ENCODE assay signal across 8 cellular contexts in the genomic region with DNA sequence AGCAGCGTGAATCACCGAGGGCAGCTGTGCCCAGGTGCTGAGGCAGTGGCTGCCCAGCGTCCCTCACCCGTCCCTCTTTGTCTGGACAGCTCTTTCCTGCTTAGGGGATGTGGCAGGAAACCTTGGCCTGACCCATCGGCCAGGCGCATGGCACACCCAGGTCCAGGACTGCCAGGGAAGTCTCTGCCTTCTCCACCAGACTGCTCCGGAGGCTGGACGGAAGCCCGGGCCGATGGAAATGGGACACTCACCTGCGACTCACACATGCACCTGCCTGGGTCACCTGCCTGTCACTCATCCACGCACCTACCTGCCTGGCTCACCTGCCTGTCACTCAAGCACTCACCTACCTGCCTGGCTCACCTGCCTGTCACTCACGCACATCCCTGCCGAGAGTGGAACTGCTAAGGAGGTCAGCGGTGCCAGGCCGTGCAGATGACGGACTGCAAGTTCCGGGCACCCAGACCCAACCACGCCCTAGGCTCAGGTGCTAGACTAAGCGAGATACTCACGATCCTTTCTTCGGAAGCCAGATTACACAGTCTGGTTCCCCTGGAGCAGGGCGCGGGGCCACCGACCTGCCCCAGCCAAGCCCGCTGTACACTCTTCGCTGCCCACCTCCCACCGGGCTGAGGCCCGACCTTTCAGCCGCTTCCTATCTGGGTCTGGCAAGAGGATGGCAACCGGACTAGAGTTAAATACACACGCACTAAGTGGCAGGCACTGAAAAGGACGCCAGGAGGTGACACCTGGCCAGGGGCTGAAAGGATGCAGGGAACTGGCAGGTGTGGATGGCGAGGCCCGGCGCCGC. TPM values are rescaled to one million over a fixed set of nuclear protein-coding genes. Genes with fewer than 3 reads are reported as not detected.
DNase-seq lines count a peak whose midpoint lies in the region; ATAC-seq and TF ChIP-seq lines count a peak whose summit lies in the region.

No MANE protein-coding gene starts in this region.

- no peak for TF ChIP-seq EP300 in transverse colon (IDR thresholded peaks at IDR 0.05; ENCODE audit: low read depth)

- H3K4me1 Mint-ChIP-seq in CD14-positive monocyte = peaks cover 39% of the 10 kb centered on the region
- H3K4me1 Mint-ChIP-seq in activated naive CD8-positive, alpha-beta T cell treated with anti-CD3 and anti-CD28 coated beads, Interleukin-2, amount 10 ng/mL, durations not matched to agents 7 days and 5 days = peaks cover 24% of the 10 kb centered on the region

- ATAC-seq in activated naive CD8-positive, alpha-beta T cell treated with anti-CD3 and anti-CD28 coated beads, Interleukin-2, amount 10 ng/mL, durations not matched to agents 7 days and 5 days (ENCODE audit: low read depth) = no peak
- peak; percentile 53 for ATAC-seq in left lung
- ATAC-seq in HG02610 (IDR thresholded peaks at IDR 0.05; ENCODE audit: unreplicated experiment) = no peak

- no peaks in the 10 kb centered on the region for H3K9me3 Mint-ChIP-seq in CD14-positive monocyte
- H3K9me3 Mint-ChIP-seq in activated naive CD8-positive, alpha-beta T cell treated with anti-CD3 and anti-CD28 coated beads, Interleukin-2, amount 10 ng/mL, durations not matched to agents 7 days and 5 days = no peaks in the 10 kb centered on the region

- no peaks in the 10 kb centered on the region for H3K4me1 ChIP-seq in HUES48 (ENCODE audit: control insufficient read depth, insufficient read depth, low read length)
- peaks cover 22 to 41% of the 10 kb centered on the region in 2 donors for H3K4me1 ChIP-seq in left lung
- peaks cover 20 to 37% (median 35%) of the 10 kb centered on the region in 4 donors for H3K4me1 ChIP-seq in transverse colon

- H3K27me3 Mint-ChIP-seq in CD14-positive monocyte (ENCODE audit: low read depth in 3 of 3) = peaks cover 0 to 1% (median 0%) of the 10 kb centered on the region in 3 donors
- H3K27me3 Mint-ChIP-seq in activated naive CD8-positive, alpha-beta T cell treated with anti-CD3 and anti-CD28 coated beads, Interleukin-2, amount 10 ng/mL, durations not matched to agents 7 days and 5 days = no peaks in the 10 kb centered on the region

- WGBS in transverse colon (ENCODE audit: low coverage in 1 of 2), 2 donors = 24% methylated on average over 29 of the region's 37 CpGs; no CpG with 5 or more reads in 1 of the 2 donors

- DNase-seq in CD14-positive monocyte (ENCODE audit: low spot score) (no peak), left lung (peak; percentile 59 to 85), transverse colon (peak; percentile 78), iPS-NIHi7 (ENCODE audit: extremely low spot score) (no peak), GDM1 (lab: John Stamatoyannopoulos, UW) (no peak)
- DNase-seq in activated naive CD8-positive, alpha-beta T cell treated with anti-CD3 and anti-CD28 coated beads, Interleukin-2, amount 10 ng/mL, durations not matched to agents 7 days and 5 days = no peak

- H3K36me3 ChIP-seq in HUES48 (ENCODE audit: control insufficient read depth, insufficient read depth, low read length) (peaks cover 14% of the 10 kb centered on the region), left lung (peaks cover 0 to 14% of the 10 kb centered on the region in 2 donors), transverse colon (no peaks in the 10 kb centered on the region)

- H3K27me3 ChIP-seq in HUES48 (ENCODE audit: control insufficient read depth, insufficient read depth, low read length) (no peaks in the 10 kb centered on the region; the same call in 1 of the 2 replicates), left lung (no peaks in the 10 kb centered on the region), transverse colon (no peaks in the 10 kb centered on the region)

- POLR2A ChIA-PET in activated naive CD8-positive, alpha-beta T cell treated with anti-CD3 and anti-CD28 coated beads, Interleukin-2, amount 10 ng/mL, durations not matched to agents 7 days and 5 days (lab: Charles Lee) = interaction anchor here (0.7 to 1.4 kb wide), 5 partner anchors 22 to 233 kb away, joined by 3 to 6 read pairs (median 4); no protein-coding TSS in a partner anchor

- H3K36me3 Mint-ChIP-seq in CD14-positive monocyte = peaks cover 22 to 34% of the 10 kb centered on the region in 2 donors
- H3K36me3 Mint-ChIP-seq in activated naive CD8-positive, alpha-beta T cell treated with anti-CD3 and anti-CD28 coated beads, Interleukin-2, amount 10 ng/mL, durations not matched to agents 7 days and 5 days = peaks cover 7% of the 10 kb centered on the region

- H3K27ac ChIP-seq in HUES48 (ENCODE audit: low read depth, low read length) (peak overlapping the region; percentile 77), left lung (peak overlapping the region; percentile 56 to 80), transverse colon (peak overlapping the region; percentile 83 to 90 (median 88))

- peak overlapping the region; percentile 85 for H3K9ac ChIP-seq in HUES48 (ENCODE audit: low read depth, low read length)

- H3K9me3 ChIP-seq in HUES48 (ENCODE audit: control insufficient read depth, insufficient read depth, low read length) (no peaks in the 10 kb centered on the region), left lung (no peaks in the 10 kb centered on the region), transverse colon (no peaks in the 10 kb centered on the region)

- intact Hi-C loops in CD14-positive monocyte (cut with micrococcal nuclease) (no loop called here), left lung (cut with DNase I) (no loop called here), transverse colon (cut with DNase I; ENCODE audit: low total_unique reads) (no loop called here)

- peak overlapping the region; percentile 84 to 95 (median 93) for H3K27ac Mint-ChIP-seq in CD14-positive monocyte
- peak overlapping the region; percentile 85 for H3K27ac Mint-ChIP-seq in activated naive CD8-positive, alpha-beta T cell treated with anti-CD3 and anti-CD28 coated beads, Interleukin-2, amount 10 ng/mL, durations not matched to agents 7 days and 5 days

- peak; percentile 75 for TF ChIP-seq POLR2A in transverse colon (IDR thresholded peaks at IDR 0.05)

- in situ Hi-C loops in transverse colon (cut with MboI; ENCODE audit: low pct_ligation_motif_present in 1 of 4, low pct_unique_long_range_greater_than_20kb in 1 of 4, low sequenced_read_pairs in 3 of 4) = loop anchor here in 2 of 4 donors (10.0 to 25.0 kb wide), 2 partner anchors 158 to 160 kb away; partner anchors contain the start of gene C1orf159 (in 2 of the 2)

- peak overlapping the region; percentile 92 to 94 for H3K4me3 Mint-ChIP-seq in CD14-positive monocyte
- peak overlapping the region; percentile 89 for H3K4me3 Mint-ChIP-seq in activated naive CD8-positive, alpha-beta T cell treated with anti-CD3 and anti-CD28 coated beads, Interleukin-2, amount 10 ng/mL, durations not matched to agents 7 days and 5 days

- H3K4me3 ChIP-seq in HUES48 (ENCODE audit: low read depth, low read length) (peak overlapping the region; percentile 73), left lung (peak overlapping the region; percentile 83 to 94), transverse colon (peak overlapping the region; percentile 51 to 98 (median 80))

- no peak for TF ChIP-seq CTCF in CD14-positive monocyte (IDR thresholded peaks at IDR 0.05)
- TF ChIP-seq CTCF in left lung (IDR thresholded peaks at IDR 0.05) = no peak
- TF ChIP-seq CTCF in transverse colon (IDR thresholded peaks at IDR 0.05) = peak in 1 of 5 experiments; percentile 16

RNA-seq across cellular contexts. Expression of gene UBE2J2, which starts 1.1 kb away (rescaled TPM):
- 10 to 100 TPM; 72.1 to 83.2 TPM for polyA plus RNA-seq in CD14-positive monocyte
- total RNA-seq in activated naive CD8-positive, alpha-beta T cell treated with anti-CD3 and anti-CD28 coated beads, Interleukin-2, amount 10 ng/mL, durations not matched to agents 7 days and 5 days = 10 to 100 TPM; 75.7 to 78.1 TPM
- total RNA-seq in left lung (10 to 100 TPM; 42.8 to 53.1 TPM), transverse colon (100 to 1,000 TPM in 1 of 4 donors, 10 to 100 TPM in 3; 49.6 to 110 (median 59.1) TPM)

RNA-seq across cellular contexts. Expression of gene SCNN1D, which starts 7.7 kb away (rescaled TPM):
- polyA plus RNA-seq in CD14-positive monocyte = not detected
- 1 to 10 TPM; 8.0 to 8.4 TPM for total RNA-seq in activated naive CD8-positive, alpha-beta T cell treated with anti-CD3 and anti-CD28 coated beads, Interleukin-2, amount 10 ng/mL, durations not matched to agents 7 days and 5 days
- 1 to 10 TPM; 2.1 to 4.3 TPM for total RNA-seq in left lung
- total RNA-seq in transverse colon = 1 to 10 TPM; 1.5 to 3.5 (median 2.4) TPM

RNA-seq across cellular contexts. Expression of gene C1QTNF12, which starts 26.0 kb away (rescaled TPM):
- polyA plus RNA-seq in CD14-positive monocyte = not detected
- total RNA-seq in activated naive CD8-positive, alpha-beta T cell treated with anti-CD3 and anti-CD28 coated beads, Interleukin-2, amount 10 ng/mL, durations not matched to agents 7 days and 5 days = 1 to 10 TPM; 2.2 to 4.4 TPM
- total RNA-seq in left lung (1 to 10 TPM; 1.2 to 2.2 TPM), transverse colon (10 to 100 TPM in 3 of 4 donors, not detected in 1; 11.9 to 52.8 (median 15.7) TPM)

RNA-seq across cellular contexts. Expression of gene ACAP3, which starts 35.2 kb away (rescaled TPM):
- polyA plus RNA-seq in CD14-positive monocyte = 1 to 10 TPM; 3.5 to 4.0 TPM
- total RNA-seq in activated naive CD8-positive, alpha-beta T cell treated with anti-CD3 and anti-CD28 coated beads, Interleukin-2, amount 10 ng/mL, durations not matched to agents 7 days and 5 days = 10 to 100 TPM; 80.2 to 86.3 TPM
- total RNA-seq in left lung (10 to 100 TPM; 56.4 to 60.2 TPM), transverse colon (100 to 1,000 TPM in 2 of 4 donors, 10 to 100 TPM in 2; 52.4 to 190 (median 99.5) TPM)

RNA-seq across cellular contexts. Expression of gene PUSL1, which starts 35.9 kb away (rescaled TPM):
- 10 to 100 TPM; 13.8 to 14.8 TPM for polyA plus RNA-seq in CD14-positive monocyte
- total RNA-seq in activated naive CD8-positive, alpha-beta T cell treated with anti-CD3 and anti-CD28 coated beads, Interleukin-2, amount 10 ng/mL, durations not matched to agents 7 days and 5 days = 10 to 100 TPM; 22.3 to 22.4 TPM
- total RNA-seq in left lung (10 to 100 TPM; 17.4 to 18.3 TPM), transverse colon (10 to 100 TPM in 3 of 4 donors, 1 to 10 TPM in 1; 7.0 to 35.9 (median 20.5) TPM)

Comparison
In these comparisons a context has a peak if more than half of its experiments do, and no peak if none do; other contexts are left out.
1. DNase-seq: peak in left lung (2 of 2) and transverse colon (single experiment); none in CD14-positive monocyte (single experiment), activated naive CD8-positive, alpha-beta T cell treated with anti-CD3 and anti-CD28 coated beads, Interleukin-2, amount 10 ng/mL, durations not matched to agents 7 days and 5 days (single experiment), iPS-NIHi7 (single experiment) and GDM1 (single experiment).
2. Peak in every context shown above with its lines, with median percentiles within 50 percentile points of each other: H3K27ac ChIP-seq and H3K4me3 ChIP-seq.